ENCODE assay signal across 9 cellular contexts in genomic region chr20:62405981-62406513, GRCh38. TPM values are rescaled to one million over a fixed set of nuclear protein-coding genes. Genes with fewer than 3 reads are reported as not detected.
DNase-seq lines count a peak whose midpoint lies in the region; ATAC-seq and TF ChIP-seq lines count a peak whose summit lies in the region.
"Had no signal": no experiment of that assay in that cellular context is flagged by ENCODE, and none has a peak within 500 bp of the region (broad histone marks: within the 10 kb centered on the region; RNA-seq: fewer than 3 reads in every experiment).

No MANE protein-coding gene starts in this region.

- H3K4me1 ChIP-seq in effector memory CD4-positive, alpha-beta T cell (ENCODE audit: control insufficient read depth, insufficient read depth, low read length, poor library complexity, severe bottlenecking) = peaks cover 15% of the 10 kb centered on the region

- peak overlapping the region; percentile 51 for H3K27ac ChIP-seq in effector memory CD4-positive, alpha-beta T cell (ENCODE audit: insufficient read depth, low read length, poor library complexity, severe bottlenecking)

- H3K27ac Mint-ChIP-seq in natural killer cell treated with Interleukin-12 subunit alpha and Interleukin-12 subunit beta and Interleukin-15 and Interleukin-18, amount 100 ng/mL, for 72 hours = peak overlapping the region; percentile 26 to 48

- no peak for TF ChIP-seq POLR2A in NB4 (IDR thresholded peaks at IDR 0.05; ENCODE audit: extremely low read depth, insufficient read length)

- no peaks in the 10 kb centered on the region for H3K36me3 ChIP-seq in BJ (ENCODE audit: control insufficient read depth, insufficient read depth, low read length)
- no peaks in the 10 kb centered on the region for H3K36me3 ChIP-seq in effector memory CD4-positive, alpha-beta T cell (ENCODE audit: control insufficient read depth, insufficient read depth, low read length)

- H3K27me3 ChIP-seq in BJ (ENCODE audit: control insufficient read depth, insufficient read depth, low read length) = no peaks in the 10 kb centered on the region
- H3K27me3 ChIP-seq in effector memory CD4-positive, alpha-beta T cell (replicated peaks; ENCODE audit: control insufficient read depth, insufficient read depth, low read length, poor library complexity, severe bottlenecking) = no peaks in the 10 kb centered on the region

- no peaks in the 10 kb centered on the region for H3K9me3 Mint-ChIP-seq in natural killer cell treated with Interleukin-12 subunit alpha and Interleukin-12 subunit beta and Interleukin-15 and Interleukin-18, amount 100 ng/mL, for 72 hours

- no peak for ATAC-seq in natural killer cell treated with Interleukin-12 subunit alpha and Interleukin-12 subunit beta and Interleukin-15 and Interleukin-18, amount 100 ng/mL, for 72 hours
- ATAC-seq in HG02588 (IDR thresholded peaks at IDR 0.05; ENCODE audit: unreplicated experiment) = no peak
- no peak for ATAC-seq in GM19328 (IDR thresholded peaks at IDR 0.05; ENCODE audit: unreplicated experiment)
- ATAC-seq in GM18873 (IDR thresholded peaks at IDR 0.05; ENCODE audit: low FRiP score, unreplicated experiment) = no peak

- CTCF ChIA-PET in BJ (lab: Yijun Ruan, JAX) = interaction anchor here (1.1 to 1.4 kb wide), 3 partner anchors 10 to 105 kb away, joined by 3 to 4 read pairs (median 3); partner anchors contain the start of gene ADRM1

- peaks cover 14 to 16% of the 10 kb centered on the region in 2 donors for H3K4me1 Mint-ChIP-seq in natural killer cell treated with Interleukin-12 subunit alpha and Interleukin-12 subunit beta and Interleukin-15 and Interleukin-18, amount 100 ng/mL, for 72 hours (ENCODE audit: low read depth in 2 of 2)

- H3K4me3 ChIP-seq in BJ (ENCODE audit: low read depth, low read length) = peak overlapping the region; percentile 74
- H3K4me3 ChIP-seq in NB4 (ENCODE audit: low read depth, low read length) = peak overlapping the region; percentile 63
- peak overlapping the region; percentile 74 for H3K4me3 ChIP-seq in effector memory CD4-positive, alpha-beta T cell (ENCODE audit: insufficient read depth, low read depth, low read length, poor library complexity, severe bottlenecking)

- H3K9me3 ChIP-seq in effector memory CD4-positive, alpha-beta T cell (ENCODE audit: control insufficient read depth, low read length) = no peaks in the 10 kb centered on the region

- DNase-seq in BJ (ENCODE audit: low read depth) = no peak
- DNase-seq in NB4 (ENCODE audit: low read depth) = no peak
- DNase-seq in effector memory CD4-positive, alpha-beta T cell = no peak
- DNase-seq in natural killer cell treated with Interleukin-12 subunit alpha and Interleukin-12 subunit beta and Interleukin-15 and Interleukin-18, amount 100 ng/mL, for 72 hours (ENCODE audit: low spot score) = no peak
- DNase-seq in amniotic stem cell (lab: John Stamatoyannopoulos, UW) = no peak
- DNase-seq: NCI-H187 treated with DMSO at 0.1 percent for 48 hours had no signal

- no peaks in the 10 kb centered on the region for H3K27me3 Mint-ChIP-seq in natural killer cell treated with Interleukin-12 subunit alpha and Interleukin-12 subunit beta and Interleukin-15 and Interleukin-18, amount 100 ng/mL, for 72 hours

- no peak for TF ChIP-seq CTCF in BJ (IDR thresholded peaks at IDR 0.05; ENCODE audit: insufficient read depth, low read depth, low read length)
- TF ChIP-seq CTCF in NB4 (IDR thresholded peaks at IDR 0.05; ENCODE audit: low read depth, low read length) = no peak

- H3K36me3 Mint-ChIP-seq in natural killer cell treated with Interleukin-12 subunit alpha and Interleukin-12 subunit beta and Interleukin-15 and Interleukin-18, amount 100 ng/mL, for 72 hours = no peaks in the 10 kb centered on the region

- POLR2A ChIA-PET in BJ (lab: Charles Lee) = no interaction called here

- H3K4me3 Mint-ChIP-seq in natural killer cell treated with Interleukin-12 subunit alpha and Interleukin-12 subunit beta and Interleukin-15 and Interleukin-18, amount 100 ng/mL, for 72 hours = peak overlapping the region; percentile 79

RNA-seq across cellular contexts. Expression of gene CABLES2, which starts 1.0 kb away (rescaled TPM):
- polyA plus RNA-seq in BJ (2011; rRNA removed) = 3.6 and 4.8 TPM in 2 replicates
- 4.2 and 5.3 TPM in 2 replicates for polyA minus RNA-seq in BJ (2011; rRNA and poly(A)+ RNA removed)
- 1 to 10 TPM; 9.4 to 9.5 TPM for total RNA-seq in natural killer cell treated with Interleukin-12 subunit alpha and Interleukin-12 subunit beta and Interleukin-15 and Interleukin-18, amount 100 ng/mL, for 72 hours

RNA-seq across cellular contexts. Expression of gene RPS21, which starts 19.1 kb away (rescaled TPM):
- polyA plus RNA-seq in BJ (2011; rRNA removed) = 3,553 and 3,818 TPM in 2 replicates
- 619 and 903 TPM in 2 replicates for polyA minus RNA-seq in BJ (2011; rRNA and poly(A)+ RNA removed)
- 1,000 to 10,000 TPM; 1,109 to 1,318 TPM for total RNA-seq in natural killer cell treated with Interleukin-12 subunit alpha and Interleukin-12 subunit beta and Interleukin-15 and Interleukin-18, amount 100 ng/mL, for 72 hours

RNA-seq across cellular contexts. Expression of gene RBBP8NL, which starts 21.3 kb away (rescaled TPM):
- not detected in 2 replicates for polyA plus RNA-seq in BJ (2011; rRNA removed)
- polyA minus RNA-seq in BJ (2011; rRNA and poly(A)+ RNA removed) = not detected in 2 replicates
- not detected for total RNA-seq in natural killer cell treated with Interleukin-12 subunit alpha and Interleukin-12 subunit beta and Interleukin-15 and Interleukin-18, amount 100 ng/mL, for 72 hours

RNA-seq across cellular contexts. Expression of gene LAMA5, which starts 38.9 kb away (rescaled TPM):
- polyA plus RNA-seq in BJ (2011; rRNA removed) = 0.82 and 1.1 TPM in 2 replicates
- polyA minus RNA-seq in BJ (2011; rRNA and poly(A)+ RNA removed) = 0.72 and 2.9 TPM in 2 replicates
- 1 to 10 TPM; 1.5 to 1.9 TPM for total RNA-seq in natural killer cell treated with Interleukin-12 subunit alpha and Interleukin-12 subunit beta and Interleukin-15 and Interleukin-18, amount 100 ng/mL, for 72 hours
